ENCODE assay signal across 26 cellular contexts in genomic region chr22:47597041-47597440, GRCh38.
"Had no signal": no experiment of that assay in that cellular context is flagged by ENCODE, and none has a peak within 500 bp of the region (broad histone marks: within the 10 kb centered on the region; RNA-seq: fewer than 3 reads in every experiment).

No MANE protein-coding gene starts in this region.

- H3K36me3 Mint-ChIP-seq: activated CD4-positive, alpha-beta memory T cell treated with anti-CD3 and anti-CD28 coated beads for 36 hours; activated naive CD8-positive, alpha-beta T cell treated with anti-CD3 and anti-CD28 coated beads for 36 hours; immature natural killer cell; memory B cell; natural killer cell; neural progenitor cell had no signal

- H3K4me3 Mint-ChIP-seq: activated CD4-positive, alpha-beta memory T cell treated with anti-CD3 and anti-CD28 coated beads for 36 hours; activated CD4-positive, alpha-beta T cell treated with anti-CD3 and anti-CD28 coated beads, Interleukin-2, amount 10 ng/mL, durations not matched to agents 24 days and 14 days; activated naive CD4-positive, alpha-beta T cell treated with anti-CD3 and anti-CD28 coated beads for 36 hours; activated naive CD8-positive, alpha-beta T cell treated with anti-CD3 and anti-CD28 coated beads for 36 hours; activated T-cell treated with anti-CD3 and anti-CD28 coated beads, Interleukin-2, amount 50 U/mL, for 72 hours; effector memory CD8-positive, alpha-beta T cell; immature natural killer cell; memory B cell; natural killer cell; neural progenitor cell; T-helper 17 cell had no signal

- H3K27me3 Mint-ChIP-seq: activated CD4-positive, alpha-beta T cell treated with anti-CD3 and anti-CD28 coated beads, Interleukin-2, amount 10 ng/mL, durations not matched to agents 24 days and 14 days had no signal

- ATAC-seq: activated T-cell treated with anti-CD3 and anti-CD28 coated beads, Interleukin-2, amount 50 U/mL, for 72 hours; body of pancreas; effector memory CD8-positive, alpha-beta T cell; left colon; natural killer cell; T-helper 17 cell had no signal

- H3K4me1 Mint-ChIP-seq: activated CD4-positive, alpha-beta T cell treated with anti-CD3 and anti-CD28 coated beads, Interleukin-2, amount 10 ng/mL, durations not matched to agents 24 days and 14 days; activated naive CD8-positive, alpha-beta T cell treated with anti-CD3 and anti-CD28 coated beads for 36 hours; immature natural killer cell; memory B cell; natural killer cell; T-helper 17 cell had no signal

- H3K27ac Mint-ChIP-seq: activated CD4-positive, alpha-beta memory T cell treated with anti-CD3 and anti-CD28 coated beads for 36 hours; activated CD4-positive, alpha-beta T cell treated with anti-CD3 and anti-CD28 coated beads, Interleukin-2, amount 10 ng/mL, durations not matched to agents 24 days and 14 days; activated naive CD4-positive, alpha-beta T cell treated with anti-CD3 and anti-CD28 coated beads for 36 hours; activated naive CD8-positive, alpha-beta T cell treated with anti-CD3 and anti-CD28 coated beads for 36 hours; activated T-cell treated with anti-CD3 and anti-CD28 coated beads, Interleukin-2, amount 50 U/mL, for 72 hours; effector memory CD8-positive, alpha-beta T cell; immature natural killer cell; memory B cell; natural killer cell; neural progenitor cell; T-helper 17 cell had no signal

- DNase-seq: activated CD4-positive, alpha-beta memory T cell treated with anti-CD3 and anti-CD28 coated beads for 36 hours; activated CD4-positive, alpha-beta T cell treated with anti-CD3 and anti-CD28 coated beads, Interleukin-2, amount 10 ng/mL, durations not matched to agents 24 days and 14 days; activated CD4-positive, CD25-positive, alpha-beta regulatory T cell treated with anti-CD3 and anti-CD28 coated beads, Interleukin-2, amount 50 U/mL, for 72 hours; activated naive CD4-positive, alpha-beta T cell treated with anti-CD3 and anti-CD28 coated beads for 36 hours; activated naive CD8-positive, alpha-beta T cell treated with anti-CD3 and anti-CD28 coated beads for 36 hours; activated T-cell treated with anti-CD3 and anti-CD28 coated beads for 4 hours; activated T-cell treated with anti-CD3 and anti-CD28 coated beads, Interleukin-2, amount 50 U/mL, for 72 hours; adrenal gland; aorta; body of pancreas; cerebellar nuclear complex; dorsolateral prefrontal cortex; effector memory CD8-positive, alpha-beta T cell; foreskin fibroblast; hippocampal formation; immature natural killer cell; kidney; left colon; natural killer cell; occipital lobe; spleen; stimulated activated naive CD4-positive, alpha-beta T cell; T-helper 17 cell; T1000 had no signal

- H3K9me3 Mint-ChIP-seq: activated CD4-positive, alpha-beta memory T cell treated with anti-CD3 and anti-CD28 coated beads for 36 hours; activated CD4-positive, alpha-beta T cell treated with anti-CD3 and anti-CD28 coated beads, Interleukin-2, amount 10 ng/mL, durations not matched to agents 24 days and 14 days; activated naive CD4-positive, alpha-beta T cell treated with anti-CD3 and anti-CD28 coated beads for 36 hours; activated naive CD8-positive, alpha-beta T cell treated with anti-CD3 and anti-CD28 coated beads for 36 hours; effector memory CD8-positive, alpha-beta T cell; natural killer cell had no signal
